Comparison of ENCODE assay signal across 8 cellular contexts in genomic region chr14:105020815-105021655, GRCh38.
DNase-seq lines count a peak whose midpoint lies in the region; ATAC-seq, FAIRE-seq and TF ChIP-seq lines count a peak whose summit lies in the region.

Gene CDCA4 (minus strand): TSS chr14:105021083. CDS start chr14:105011929, 9,154 bp downstream.

- H3K4me3 ChIP-seq in fibroblast of pulmonary artery (replicated peaks; ENCODE audit: low read depth, low read length): peak within 1 kb of the TSS; percentile 75

- H3K4me1 Mint-ChIP-seq in nephron progenitor cell: peaks cover 55% of the 10 kb centered on the region
- peaks cover 85% of the 10 kb centered on the region for H3K4me1 Mint-ChIP-seq in stimulated activated naive CD8-positive, alpha-beta T cell treated with anti-CD3 and anti-CD28 coated beads, Interleukin-15, amount 100 ng/mL, for 72 hours

- H3K27ac Mint-ChIP-seq in nephron progenitor cell: peak within 1 kb of the TSS; percentile 91
- peak within 1 kb of the TSS; percentile 91 to 98 for H3K27ac Mint-ChIP-seq in stimulated activated naive CD8-positive, alpha-beta T cell treated with anti-CD3 and anti-CD28 coated beads, Interleukin-15, amount 100 ng/mL, for 72 hours

- DNase-seq in EL (peak; percentile 96), H54 (ENCODE audit: insufficient read length, low spot score) (peak; percentile 92), LoVo (ENCODE audit: low spot score) (peak; percentile 97), fibroblast of pulmonary artery (ENCODE audit: low read depth) (peak; percentile 96), nephron progenitor cell (peak; percentile 99)
- peak; percentile 98 for DNase-seq in activated T-helper 9 cell treated with anti-CD3 and anti-CD28 coated beads, Interleukin-2, amount 50 U/mL, for 16 hours (ENCODE audit: low read depth)
- DNase-seq in stimulated activated naive CD8-positive, alpha-beta T cell treated with anti-CD3 and anti-CD28 coated beads, Interleukin-15, amount 100 ng/mL, for 72 hours: peak; percentile 97 to 98

- no peaks in the 10 kb centered on the region for H3K9me3 Mint-ChIP-seq in nephron progenitor cell
- H3K9me3 Mint-ChIP-seq in stimulated activated naive CD8-positive, alpha-beta T cell treated with anti-CD3 and anti-CD28 coated beads, Interleukin-15, amount 100 ng/mL, for 72 hours: no peaks in the 10 kb centered on the region

- TF ChIP-seq POLR2A in H54 (IDR thresholded peaks at IDR 0.05; ENCODE audit: low read depth, low read length) (peak; percentile 66), Raji (IDR thresholded peaks at IDR 0.05; ENCODE audit: insufficient read depth, low read depth, low read length) (peak; percentile 79)

- peak within 1 kb of the TSS; percentile 93 for H3K4me3 Mint-ChIP-seq in nephron progenitor cell
- H3K4me3 Mint-ChIP-seq in stimulated activated naive CD8-positive, alpha-beta T cell treated with anti-CD3 and anti-CD28 coated beads, Interleukin-15, amount 100 ng/mL, for 72 hours: peak within 1 kb of the TSS; percentile 91 to 93

- ATAC-seq in stimulated activated naive CD8-positive, alpha-beta T cell treated with anti-CD3 and anti-CD28 coated beads, Interleukin-15, amount 100 ng/mL, for 72 hours: peak; percentile 89

- no peak for TF ChIP-seq CTCF in fibroblast of pulmonary artery (IDR thresholded peaks at IDR 0.05; ENCODE audit: low read length, missing control alignments)
- TF ChIP-seq CTCF in nephron progenitor cell (IDR thresholded peaks at IDR 0.05): no peak

- H3K36me3 Mint-ChIP-seq in nephron progenitor cell (ENCODE audit: low read depth): peaks cover 12% of the 10 kb centered on the region

- FAIRE-seq in H54 (lab: Jason Lieb, UNC): no peak

- H3K27me3 Mint-ChIP-seq in nephron progenitor cell (ENCODE audit: low read depth, poor library complexity): peaks cover 5% of the 10 kb centered on the region
- no peaks in the 10 kb centered on the region for H3K27me3 Mint-ChIP-seq in stimulated activated naive CD8-positive, alpha-beta T cell treated with anti-CD3 and anti-CD28 coated beads, Interleukin-15, amount 100 ng/mL, for 72 hours

Comparison
In these comparisons a context has a peak if more than half of its experiments do, and no peak if none do; other contexts are left out.
1. Peak in every context shown above with its lines: DNase-seq, ATAC-seq and H3K4me3 ChIP-seq.